ENCODE assay signal across 17 cellular contexts in genomic region chr6:150196942-150197745, GRCh38. TPM values are rescaled to one million over a fixed set of nuclear protein-coding genes. Genes with fewer than 3 reads are reported as not detected.
DNase-seq lines count a peak whose midpoint lies in the region; ATAC-seq and TF ChIP-seq lines count a peak whose summit lies in the region.
"Had no signal": no experiment of that assay in that cellular context is flagged by ENCODE, and none has a peak within 500 bp of the region (broad histone marks: within the 10 kb centered on the region; RNA-seq: fewer than 3 reads in every experiment).

No MANE protein-coding gene starts in this region.

- DNase-seq in NCI-H748 (lab: John Stamatoyannopoulos, UW; ENCODE audit: unreplicated experiment) (peak; percentile 34), NCI-H748 treated with DMSO at 0.1 percent for 48 hours (lab: John Stamatoyannopoulos, UW) (no peak), SJCRH30 (peak; percentile 21 to 60), left kidney (ENCODE audit: low read depth, low spot score) (peak; percentile 56), thyroid gland (peak in 1 of 2 donors; percentile 51), SKM-1 (lab: John Stamatoyannopoulos, UW; ENCODE audit: unreplicated experiment) (no peak)
- DNase-seq in stimulated activated naive B cell treated with anti-CD40 and anti-IgM and Interleukin-4, amounts not matched to agents 10 μg/mL and 1 μg/mL and 100 μg/mL, for 72 hours, result no peak
- DNase-seq: activated CD4-positive, alpha-beta T cell treated with anti-CD3 and anti-CD28 coated beads for 1 hour; GF-D8; head of caudate nucleus; kidney glomerular epithelial cell; naive B cell; T-helper 17 cell had no signal

- H3K27me3 Mint-ChIP-seq in stimulated activated naive B cell treated with anti-CD40 and anti-IgM and Interleukin-4, amounts not matched to agents 10 μg/mL and 1 μg/mL and 100 μg/mL, for 72 hours, result peaks cover 4 to 18% of the 10 kb centered on the region in 2 donors

- WGBS in thyroid gland, 2 donors, result 67 to 79% methylated on average over 11 to 14 of the region's 16 CpGs

- no peak for TF ChIP-seq CTCF in thyroid gland (IDR thresholded peaks at IDR 0.05)

- H3K9me3 Mint-ChIP-seq in stimulated activated naive B cell treated with anti-CD40 and anti-IgM and Interleukin-4, amounts not matched to agents 10 μg/mL and 1 μg/mL and 100 μg/mL, for 72 hours, result peaks cover 0 to 3% of the 10 kb centered on the region in 2 donors
- H3K9me3 Mint-ChIP-seq: stimulated activated effector memory CD8-positive, alpha-beta T cell treated with anti-CD3 and anti-CD28 coated beads, Interleukin-12 subunit alpha, Interleukin-12 subunit beta, amount 100 ng/mL, for 72 hours had no signal

- H3K9me3 ChIP-seq in SJCRH30 (replicated peaks) (no peaks in the 10 kb centered on the region), thyroid gland (no peaks in the 10 kb centered on the region)
- H3K9me3 ChIP-seq: A549 had no signal

- no peak overlapping the region for H3K27ac ChIP-seq in SJCRH30
- peak overlapping the region; percentile 24 to 42 (median 36) for H3K27ac ChIP-seq in thyroid gland
- H3K27ac ChIP-seq: A549 had no signal

- peaks cover 0 to 3% of the 10 kb centered on the region in 2 donors for H3K36me3 Mint-ChIP-seq in stimulated activated naive B cell treated with anti-CD40 and anti-IgM and Interleukin-4, amounts not matched to agents 10 μg/mL and 1 μg/mL and 100 μg/mL, for 72 hours
- H3K36me3 Mint-ChIP-seq: stimulated activated effector memory CD8-positive, alpha-beta T cell treated with anti-CD3 and anti-CD28 coated beads, Interleukin-12 subunit alpha, Interleukin-12 subunit beta, amount 100 ng/mL, for 72 hours had no signal

- intact Hi-C loops in thyroid gland (cut with DNase I), result no loop called here

- H3K4me3 ChIP-seq in SJCRH30 (no peak overlapping the region), thyroid gland (replicated peaks in 1 of 3) (no peak overlapping the region)
- H3K4me3 ChIP-seq: A549 had no signal

- H3K4me1 ChIP-seq in SJCRH30 (no peaks in the 10 kb centered on the region; the same call in 1 of the 2 replicates), thyroid gland (peaks cover 44 to 52% of the 10 kb centered on the region in 2 donors)

- H3K36me3 ChIP-seq in SJCRH30 (no peaks in the 10 kb centered on the region), thyroid gland (no peaks in the 10 kb centered on the region)

- H3K27ac Mint-ChIP-seq in stimulated activated naive B cell treated with anti-CD40 and anti-IgM and Interleukin-4, amounts not matched to agents 10 μg/mL and 1 μg/mL and 100 μg/mL, for 72 hours, result no peak overlapping the region
- H3K27ac Mint-ChIP-seq: naive B cell; stimulated activated effector memory CD8-positive, alpha-beta T cell treated with anti-CD3 and anti-CD28 coated beads, Interleukin-12 subunit alpha, Interleukin-12 subunit beta, amount 100 ng/mL, for 72 hours; T-helper 17 cell had no signal

- H3K4me1 Mint-ChIP-seq in stimulated activated naive B cell treated with anti-CD40 and anti-IgM and Interleukin-4, amounts not matched to agents 10 μg/mL and 1 μg/mL and 100 μg/mL, for 72 hours, result peaks cover 8 to 14% of the 10 kb centered on the region in 2 donors
- H3K4me1 Mint-ChIP-seq: stimulated activated effector memory CD8-positive, alpha-beta T cell treated with anti-CD3 and anti-CD28 coated beads, Interleukin-12 subunit alpha, Interleukin-12 subunit beta, amount 100 ng/mL, for 72 hours; T-helper 17 cell had no signal

- no peak for TF ChIP-seq POLR2A in thyroid gland (IDR thresholded peaks at IDR 0.05)

- no peak overlapping the region for H3K4me3 Mint-ChIP-seq in stimulated activated naive B cell treated with anti-CD40 and anti-IgM and Interleukin-4, amounts not matched to agents 10 μg/mL and 1 μg/mL and 100 μg/mL, for 72 hours
- H3K4me3 Mint-ChIP-seq: stimulated activated effector memory CD8-positive, alpha-beta T cell treated with anti-CD3 and anti-CD28 coated beads, Interleukin-12 subunit alpha, Interleukin-12 subunit beta, amount 100 ng/mL, for 72 hours; T-helper 17 cell had no signal

- no peak for ATAC-seq in stimulated activated naive B cell treated with anti-CD40 and anti-IgM and Interleukin-4, amounts not matched to agents 10 μg/mL and 1 μg/mL and 100 μg/mL, for 72 hours (replicated peaks)
- ATAC-seq in HG03039 (IDR thresholded peaks at IDR 0.05; ENCODE audit: unreplicated experiment), result no peak
- ATAC-seq: A549; stimulated activated effector memory CD8-positive, alpha-beta T cell treated with anti-CD3 and anti-CD28 coated beads, Interleukin-12 subunit alpha, Interleukin-12 subunit beta, amount 100 ng/mL, for 72 hours; T-helper 17 cell had no signal

- H3K27me3 ChIP-seq in SJCRH30, result peaks cover 3% of the 10 kb centered on the region; the same call in 1 of the 2 replicates
- H3K27me3 ChIP-seq in thyroid gland, result no peaks in the 10 kb centered on the region

RNA-seq across cellular contexts. Expression of gene PPP1R14C, which starts 54.3 kb away (rescaled TPM):
- 0.05 TPM in 1 of 2 replicates, not detected in the other for total RNA-seq in SJCRH30 (2014; rRNA removed; shearing (Covaris generic))
- total RNA-seq in thyroid gland, result 100 to 1,000 TPM in 1 of 4 donors, 10 to 100 TPM in 3; 34.7 to 102 (median 79.7) TPM
- total RNA-seq: endothelial cell of umbilical vein, T-helper 17 cell had no signal

Comparison
In these comparisons a context has a peak if more than half of its experiments do, and no peak if none do; other contexts are left out.
1. DNase-seq: peak in NCI-H748 (single experiment), SJCRH30 (2 of 2) and left kidney (single experiment); none in NCI-H748 treated with DMSO at 0.1 percent for 48 hours (single experiment), stimulated activated naive B cell treated with anti-CD40 and anti-IgM and Interleukin-4, amounts not matched to agents 10 μg/mL and 1 μg/mL and 100 μg/mL, for 72 hours (single experiment) and SKM-1 (single experiment).
2. RNA of gene PPP1R14C, which starts 54.3 kb away (total RNA-seq): 34.7 to 102 TPM in thyroid gland; 0.05 TPM in SJCRH30; every median in the first group is over 10 times any median in the second.